Comparison of ENCODE assay signal across 8 cellular contexts in genomic region chr17:81295031-81295677, GRCh38. TPM values are rescaled to one million over a fixed set of nuclear protein-coding genes. Genes with fewer than 3 reads are reported as not detected.
DNase-seq lines count a peak whose midpoint lies in the region; FAIRE-seq and TF ChIP-seq lines count a peak whose summit lies in the region.

SLC38A10 (minus strand) TSS chr17:81295307; CDS start chr17:81294921, 386 bp downstream.

- H2BK120ac ChIP-seq in H9 (ENCODE audit: low read depth, low read length, poor library complexity, severe bottlenecking), result no peak within 1 kb of the TSS

- H3K18ac ChIP-seq in H9 (ENCODE audit: insufficient read length, low read depth, low read length), result no peak within 1 kb of the TSS

- H3K27me3 ChIP-seq in H9 (ENCODE audit: insufficient read depth, low read length), result no peaks in the 10 kb centered on the region
- peaks cover 21% of the 10 kb centered on the region for H3K27me3 ChIP-seq in MM.1S (replicated peaks; ENCODE audit: insufficient read depth, low read length)
- no peaks in the 10 kb centered on the region for H3K27me3 ChIP-seq in neutrophil

- H3K56ac ChIP-seq in H9 (ENCODE audit: insufficient read length, low read depth, low read length), result no peak within 1 kb of the TSS

- H3K27ac Mint-ChIP-seq in H9, result peak within 1 kb of the TSS; percentile 22 to 93 (median 71); a peak in 6 of 7 replicates
- H3K27ac Mint-ChIP-seq in activated naive CD4-positive, alpha-beta T cell treated with anti-CD3 and anti-CD28 coated beads for 36 hours, result peak within 1 kb of the TSS; percentile 91

- no CpG with 5 or more reads among the region's 59 CpGs for WGBS in H9 (ENCODE audit: extremely low coverage, insufficient read length, low lambda C conversion rate)

- H3K9ac ChIP-seq in H9 (ENCODE audit: extremely low read depth, insufficient read length, low read length), result peak within 1 kb of the TSS; percentile 60
- H3K9ac ChIP-seq in MM.1S (ENCODE audit: low read length), result peak within 1 kb of the TSS; percentile 96
- peak within 1 kb of the TSS; percentile 88 for H3K9ac ChIP-seq in SK-N-MC (ENCODE audit: insufficient read length)

- H3K23me2 ChIP-seq in H9 (ENCODE audit: insufficient read length, low read depth, low read length, poor library complexity, severe bottlenecking), result peaks cover 12% of the 10 kb centered on the region

- DNase-seq in GF-D8 (lab: John Stamatoyannopoulos, UW) (peak; percentile 65), H9 (peak; percentile 92), MM.1S (peak; percentile 89), SK-N-MC (ENCODE audit: low read depth, low spot score) (no peak), frontal cortex (ENCODE audit: low spot score in 2 of 2) (peak; percentile 97 to 98)
- peak; percentile 95 for DNase-seq in activated naive CD4-positive, alpha-beta T cell treated with anti-CD3 and anti-CD28 coated beads for 36 hours

- H3K36me3 Mint-ChIP-seq in H9 (ENCODE audit: insufficient read depth in 1 of 3, low read depth in 3 of 3), result peaks cover 0 to 6% (median 0%) of the 10 kb centered on the region in 3 experiments; a peak in 3 of 7 replicates
- peaks cover 2% of the 10 kb centered on the region for H3K36me3 Mint-ChIP-seq in activated naive CD4-positive, alpha-beta T cell treated with anti-CD3 and anti-CD28 coated beads for 36 hours (ENCODE audit: low read depth)

- H3K27ac ChIP-seq in H9 (ENCODE audit: insufficient read length, low read depth, low read length), result no peak within 1 kb of the TSS
- peak within 1 kb of the TSS; percentile 62; the same call in 1 of the 2 replicates for H3K27ac ChIP-seq in MM.1S (ENCODE audit: low read length)
- peak within 1 kb of the TSS; percentile 75 for H3K27ac ChIP-seq in SK-N-MC
- H3K27ac ChIP-seq in neutrophil, result peak within 1 kb of the TSS; percentile 92

- no peak within 1 kb of the TSS for H3T11ph ChIP-seq in H9 (ENCODE audit: low read length)

- no peak within 1 kb of the TSS for H4K5ac ChIP-seq in H9 (ENCODE audit: insufficient read length, low read depth, low read length)

- no peak within 1 kb of the TSS for H4K8ac ChIP-seq in H9 (replicated peaks; ENCODE audit: insufficient read length, low read depth, low read length)

- H4K91ac ChIP-seq in H9 (ENCODE audit: insufficient read length, low read depth, low read length), result no peak within 1 kb of the TSS

- no peaks in the 10 kb centered on the region for H3K79me1 ChIP-seq in H9 (ENCODE audit: insufficient read depth, low read depth, low read length, poor library complexity, severe bottlenecking)

- H3K27me3 Mint-ChIP-seq in H9 (ENCODE audit: low read depth), result peaks cover 1% of the 10 kb centered on the region; the same call in 1 of the 2 replicates
- H3K27me3 Mint-ChIP-seq in activated naive CD4-positive, alpha-beta T cell treated with anti-CD3 and anti-CD28 coated beads for 36 hours (ENCODE audit: low read depth), result no peaks in the 10 kb centered on the region

- no peak within 1 kb of the TSS for H2BK12ac ChIP-seq in H9 (ENCODE audit: insufficient read length, low read depth, low read length)

- H3K14ac ChIP-seq in H9 (ENCODE audit: insufficient read depth, low read length), result no peak within 1 kb of the TSS

- no peaks in the 10 kb centered on the region for H3K36me3 ChIP-seq in MM.1S (replicated peaks; ENCODE audit: insufficient read depth, low read length)
- no peaks in the 10 kb centered on the region for H3K36me3 ChIP-seq in SK-N-MC (ENCODE audit: insufficient read depth, low read length)
- peaks cover 9% of the 10 kb centered on the region for H3K36me3 ChIP-seq in neutrophil

- H2AFZ ChIP-seq in H9 (ENCODE audit: low read length) (no peak within 1 kb of the TSS), MM.1S (ENCODE audit: low read length) (peak within 1 kb of the TSS; percentile 88)

- no peak for FAIRE-seq in frontal cortex (lab: Jason Lieb, UNC)

- peaks cover 7% of the 10 kb centered on the region for H3F3A ChIP-seq in MM.1S (ENCODE audit: insufficient read depth, low read length)

- H3K79me2 ChIP-seq in H9 (ENCODE audit: insufficient read depth, low read length), result no peaks in the 10 kb centered on the region
- peaks cover 46% of the 10 kb centered on the region for H3K79me2 ChIP-seq in MM.1S (ENCODE audit: low read length)

- peaks cover 9 to 13% of the 10 kb centered on the region in 2 experiments for H3K4me1 Mint-ChIP-seq in H9
- peaks cover 35% of the 10 kb centered on the region for H3K4me1 Mint-ChIP-seq in activated naive CD4-positive, alpha-beta T cell treated with anti-CD3 and anti-CD28 coated beads for 36 hours (ENCODE audit: low read depth)

- H2BK15ac ChIP-seq in H9 (ENCODE audit: low read depth, low read length), result no peak within 1 kb of the TSS

- intact Hi-C loops in activated naive CD4-positive, alpha-beta T cell treated with anti-CD3 and anti-CD28 coated beads for 36 hours (cut with micrococcal nuclease), result loop anchor here (1.0 to 10.0 kb wide), 5 partner anchors 10 to 220 kb away; partner anchors contain the start of genes ACTG1, NDUFAF8 and TEPSIN

- CTCF ChIA-PET in activated naive CD4-positive, alpha-beta T cell treated with anti-CD3 and anti-CD28 coated beads for 36 hours (lab: Charles Lee), result interaction anchor here (0.9 kb wide), 1 partner anchor 189 kb away, joined by 7 read pairs; no protein-coding TSS in a partner anchor

- H3K9me3 Mint-ChIP-seq in H9, result no peaks in the 10 kb centered on the region
- H3K9me3 Mint-ChIP-seq in activated naive CD4-positive, alpha-beta T cell treated with anti-CD3 and anti-CD28 coated beads for 36 hours, result no peaks in the 10 kb centered on the region

- no peak within 1 kb of the TSS for H2BK5ac ChIP-seq in H9 (ENCODE audit: insufficient read length, low read length)

- H3K4ac ChIP-seq in H9 (ENCODE audit: low read depth, low read length), result no peak within 1 kb of the TSS

- H3K9me2 ChIP-seq in MM.1S (replicated peaks; ENCODE audit: insufficient read depth, low read length), result no peaks in the 10 kb centered on the region

- H2AK5ac ChIP-seq in H9 (ENCODE audit: insufficient read length, low read length), result no peak within 1 kb of the TSS

- TF ChIP-seq CTCF in H9 (conservative IDR thresholded peaks at IDR 0.05), result no peak
- TF ChIP-seq CTCF in MM.1S (IDR thresholded peaks at IDR 0.05; ENCODE audit: low read length), result no peak
- peak; percentile 28 for TF ChIP-seq CTCF in neutrophil (IDR thresholded peaks at IDR 0.05)
- no peak for TF ChIP-seq CTCF in subcutaneous adipose tissue (IDR thresholded peaks at IDR 0.05; ENCODE audit: low read depth)

- no peak within 1 kb of the TSS for H3K23ac ChIP-seq in H9 (ENCODE audit: insufficient read length, low read depth, low read length)

- H3K4me3 ChIP-seq in MM.1S (ENCODE audit: low read length) (peak within 1 kb of the TSS; percentile 89), SK-N-MC (peak within 1 kb of the TSS; percentile 94), neutrophil (ENCODE audit: low read depth in 1 of 2, low read length in 1 of 2) (peak within 1 kb of the TSS; percentile 76 to 85)

- H3K4me2 ChIP-seq in H9 (ENCODE audit: insufficient read depth, insufficient read length, low read length), result peak within 1 kb of the TSS; percentile 63
- H3K4me2 ChIP-seq in MM.1S (ENCODE audit: low read depth, low read length), result peak within 1 kb of the TSS; percentile 97

- H2BK20ac ChIP-seq in H9 (ENCODE audit: low read depth, low read length, poor library complexity, severe bottlenecking), result no peak within 1 kb of the TSS

- H3K4me3 Mint-ChIP-seq in H9, result peak within 1 kb of the TSS; percentile 84 to 92
- H3K4me3 Mint-ChIP-seq in activated naive CD4-positive, alpha-beta T cell treated with anti-CD3 and anti-CD28 coated beads for 36 hours, result peak within 1 kb of the TSS; percentile 92

- H3K4me1 ChIP-seq in H9 (ENCODE audit: insufficient read depth, low read length), result no peaks in the 10 kb centered on the region; the same call in 1 of the 2 replicates
- H3K4me1 ChIP-seq in MM.1S (ENCODE audit: low read length), result no peaks in the 10 kb centered on the region; the same call in 1 of the 2 replicates
- peaks cover 45 to 54% of the 10 kb centered on the region in 2 experiments for H3K4me1 ChIP-seq in neutrophil (ENCODE audit: control insufficient read depth in 1 of 2, insufficient read depth in 1 of 2, low read depth in 1 of 2, low read length in 1 of 2)

- H3K9me3 ChIP-seq in H9 (ENCODE audit: control insufficient read depth, low read depth, low read length) (no peaks in the 10 kb centered on the region), MM.1S (replicated peaks; ENCODE audit: insufficient read depth, low read length) (no peaks in the 10 kb centered on the region), SK-N-MC (ENCODE audit: low read depth, low read length) (no peaks in the 10 kb centered on the region), neutrophil (no peaks in the 10 kb centered on the region)

- H4K20me1 ChIP-seq in H9 (ENCODE audit: control insufficient read depth, insufficient read depth, insufficient read length) (no peaks in the 10 kb centered on the region), MM.1S (ENCODE audit: insufficient read depth, low read length) (no peaks in the 10 kb centered on the region)

RNA-seq across cellular contexts. Expression of gene SLC38A10, which starts in this region (rescaled TPM):
- total RNA-seq in H9 (2021) (43.2 and 43.8 TPM in 2 replicates), frontal cortex (13.9 TPM), subcutaneous adipose tissue (100 to 1,000 TPM in 2 of 4 donors, 10 to 100 TPM in 2; 40.4 to 175 (median 91.0) TPM)
- 10 to 100 TPM; 29.1 to 31.9 TPM for total RNA-seq in activated naive CD4-positive, alpha-beta T cell treated with anti-CD3 and anti-CD28 coated beads for 36 hours
